Comparison of ENCODE assay signal across 8 cellular contexts in the genomic region with DNA sequence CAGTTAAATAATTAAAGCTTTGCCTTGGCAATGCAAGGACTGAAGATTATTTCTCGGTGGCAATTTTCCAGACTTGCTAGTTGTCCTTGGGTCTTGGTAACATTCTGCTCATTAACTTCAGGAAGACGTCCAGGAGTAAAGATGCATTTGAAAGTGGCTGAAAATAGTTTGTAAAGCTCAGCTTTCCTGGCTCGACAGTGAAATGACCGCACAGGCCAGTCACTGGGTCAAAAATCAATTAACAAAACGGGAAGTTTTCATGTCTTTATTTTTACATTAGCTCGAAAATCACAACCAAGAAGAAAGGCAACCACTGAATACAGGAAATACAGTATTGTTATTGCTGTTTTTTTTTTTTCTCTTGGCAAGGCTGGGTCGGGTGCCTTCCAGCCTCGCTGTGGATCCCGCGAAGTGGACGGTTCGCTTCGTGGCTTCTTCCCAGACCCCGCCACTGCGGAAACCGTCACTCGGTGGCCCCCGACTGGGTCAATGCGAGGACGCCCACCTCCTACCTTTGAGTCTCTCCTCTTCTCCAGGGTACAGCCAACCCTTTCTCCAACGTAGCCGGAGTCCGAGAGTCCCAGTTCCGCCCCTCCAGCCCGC. TPM values are rescaled to one million over a fixed set of nuclear protein-coding genes. Genes with fewer than 3 reads are reported as not detected.
DNase-seq lines count a peak whose midpoint lies in the region; ATAC-seq and TF ChIP-seq lines count a peak whose summit lies in the region.

No MANE protein-coding gene starts in this region.

- H3K36me3 ChIP-seq in endodermal cell (ENCODE audit: control insufficient read depth, insufficient read depth, low read length): no peaks in the 10 kb centered on the region
- H3K36me3 ChIP-seq in muscle layer of duodenum (ENCODE audit: control insufficient read depth in 1 of 2, insufficient read depth in 2 of 2, low read length in 2 of 2): no peaks in the 10 kb centered on the region

- ATAC-seq in HG02970 (IDR thresholded peaks at IDR 0.05; ENCODE audit: low FRiP score, unreplicated experiment): no peak

- DNase-seq in EH (ENCODE audit: low read depth): peak; percentile 16
- peak; percentile 18 for DNase-seq in M059J (ENCODE audit: low read depth)
- DNase-seq in endodermal cell: no peak
- DNase-seq in stimulated activated CD4-positive, alpha-beta T cell treated with anti-CD3 and anti-CD28 coated beads, Interleukin-15, amount 100 ng/mL, for 24 hours: no peak
- DNase-seq in A172 (ENCODE audit: low spot score): no peak
- DNase-seq in cerebellar nuclear complex (lab: John Stamatoyannopoulos, UW): no peak

- peak overlapping the region; percentile 94 for H3K4me3 Mint-ChIP-seq in endodermal cell

- H3K27ac ChIP-seq in endodermal cell (ENCODE audit: low read depth, low read length) (no peak overlapping the region), muscle layer of duodenum (ENCODE audit: low read length) (peak overlapping the region; percentile 84)

- peaks cover 20% of the 10 kb centered on the region for H3K4me1 Mint-ChIP-seq in endodermal cell

- no peaks in the 10 kb centered on the region for H3K9me3 ChIP-seq in endodermal cell (ENCODE audit: control insufficient read depth, low read length)
- no peaks in the 10 kb centered on the region for H3K9me3 ChIP-seq in muscle layer of duodenum (ENCODE audit: control insufficient read depth in 1 of 2, low read length in 2 of 2)

- no peaks in the 10 kb centered on the region for H3K9me3 Mint-ChIP-seq in endodermal cell

- H3K4me3 ChIP-seq in endodermal cell (ENCODE audit: low read length) (peak overlapping the region; percentile 92), muscle layer of duodenum (ENCODE audit: low read depth in 1 of 2, low read length in 2 of 2) (peak overlapping the region; percentile 82 to 91)

- H3K27ac Mint-ChIP-seq in endodermal cell: peak overlapping the region; percentile 69

- no peaks in the 10 kb centered on the region for H3K27me3 Mint-ChIP-seq in endodermal cell (ENCODE audit: insufficient read depth)

- TF ChIP-seq CTCF in endodermal cell (conservative IDR thresholded peaks at IDR 0.05): no peak

- 9 to 25% methylated on average over 15 to 25 of the region's 25 CpGs for WGBS in endodermal cell (ENCODE audit: insufficient coverage in 1 of 2, insufficient read length in 1 of 2), 2 experiments

- no peak overlapping the region for H3K9ac ChIP-seq in endodermal cell (ENCODE audit: extremely low read depth, low read length, poor library complexity, severe bottlenecking)

- H3K4me1 ChIP-seq in endodermal cell (ENCODE audit: control insufficient read depth, insufficient read depth, low read length) (no peaks in the 10 kb centered on the region), muscle layer of duodenum (ENCODE audit: control insufficient read depth in 1 of 2, insufficient read depth in 2 of 2, low read length in 2 of 2) (peaks cover 7 to 11% of the 10 kb centered on the region in 2 donors)

- H3K36me3 Mint-ChIP-seq in endodermal cell (ENCODE audit: low read depth): no peaks in the 10 kb centered on the region

- H3K27me3 ChIP-seq in endodermal cell (ENCODE audit: control insufficient read depth, insufficient read depth, low read length, poor library complexity, severe bottlenecking) (no peaks in the 10 kb centered on the region), muscle layer of duodenum (ENCODE audit: low read depth, low read length) (no peaks in the 10 kb centered on the region)

RNA-seq across cellular contexts. Expression of a gene that starts 0.5 kb away (rescaled TPM):
- total RNA-seq in M059J (2014; rRNA removed; shearing (Covaris generic)): 50.1 and 62.8 TPM in 2 replicates
- 10 to 100 TPM; 37.5 to 41.5 TPM for total RNA-seq in endodermal cell
- 32.0 TPM for polyA plus RNA-seq in endodermal cell (2013, experiment 1 of 2)
- polyA plus RNA-seq in endodermal cell (2013, experiment 2 of 2): 27.1 TPM
- 65.5 and 72.5 TPM in 2 replicates for total RNA-seq in A172 (2014; rRNA removed; shearing (Covaris generic))

Comparison
In these comparisons a context has a peak if more than half of its experiments do, and no peak if none do; other contexts are left out.
1. DNase-seq: peak in EH (single experiment) and M059J (single experiment); none in endodermal cell (single experiment), stimulated activated CD4-positive, alpha-beta T cell treated with anti-CD3 and anti-CD28 coated beads, Interleukin-15, amount 100 ng/mL, for 24 hours (single experiment), A172 (single experiment) and cerebellar nuclear complex (0 of 2).